Comparison of ENCODE assay signal across 19 cellular contexts in genomic region chr3:46334911-46335478, GRCh38. TPM values are rescaled to one million over a fixed set of nuclear protein-coding genes. Genes with fewer than 3 reads are reported as not detected.
DNase-seq lines count a peak whose midpoint lies in the region; ATAC-seq, FAIRE-seq and TF ChIP-seq lines count a peak whose summit lies in the region.
"Had no signal": no experiment of that assay in that cellular context is flagged by ENCODE, and none has a peak within 500 bp of the region (broad histone marks: within the 10 kb centered on the region; RNA-seq: fewer than 3 reads in every experiment).

No MANE protein-coding gene starts in this region.

- H3K4me3 ChIP-seq in AG04450 (ENCODE audit: low read depth, low read length) (no peak overlapping the region), adipocyte (ENCODE audit: low read length) (no peak overlapping the region), keratinocyte (ENCODE audit: control insufficient read depth in 2 of 3, extremely low read depth in 1 of 3, insufficient read depth in 2 of 3, low read depth in 1 of 3, low read length in 3 of 3) (no peak overlapping the region), suprapubic skin (no peak overlapping the region), tibial nerve (no peak overlapping the region)
- H3K4me3 ChIP-seq: colonic mucosa, gastroesophageal sphincter had no signal

- DNase-seq in AG04450 (ENCODE audit: low read depth, low spot score): peak; percentile 7
- peak; percentile 65 for DNase-seq in HCEC 1CT
- peak; percentile 11 for DNase-seq in adipocyte (ENCODE audit: low read depth)
- DNase-seq in keratinocyte (ENCODE audit: low read depth, low spot score): peak; percentile 73
- DNase-seq in suprapubic skin (ENCODE audit: low spot score in 2 of 2): no peak
- no peak for DNase-seq in tibial nerve (ENCODE audit: low spot score in 2 of 2)
- no peak for DNase-seq in superior temporal gyrus (ENCODE audit: extremely low spot score)
- DNase-seq: activated B cell treated with CpG ODN at 0.5 μM for 24 hours; activated naive CD4-positive, alpha-beta T cell; C1 segment of cervical spinal cord; colonic mucosa; left ventricle myocardium superior; NCI-H1105; NCI-H524 treated with DMSO at 0.1 percent for 48 hours; nucleus accumbens had no signal

- no peaks in the 10 kb centered on the region for H3K79me2 ChIP-seq in keratinocyte (ENCODE audit: control insufficient read depth, insufficient read depth, low read length)

- WGBS in suprapubic skin: 24% methylated on average over 4 of the region's 4 CpGs
- 51 to 62% methylated on average over 4 of the region's 4 CpGs for WGBS in tibial nerve, 2 donors

- no peak for TF ChIP-seq CTCF in AG04450 (IDR thresholded peaks at IDR 0.05; ENCODE audit: low read depth, low read length)
- TF ChIP-seq CTCF in keratinocyte (optimal IDR thresholded peaks at IDR 0.05 in 1 of 3, IDR thresholded peaks at IDR 0.05 in 1 of 3, conservative IDR thresholded peaks at IDR 0.05 in 1 of 3; ENCODE audit: extremely low read depth in 1 of 3, insufficient read depth in 2 of 3, low read length in 3 of 3): no peak
- no peak for TF ChIP-seq CTCF in suprapubic skin (IDR thresholded peaks at IDR 0.05)
- TF ChIP-seq CTCF in tibial nerve (IDR thresholded peaks at IDR 0.05): no peak

- dilution Hi-C loops in keratinocyte (cut with MboI; ENCODE audit: extremely low pct_ligation_motif_present, low sequenced_read_pairs): no loop called here

- no peak overlapping the region for H3K9ac ChIP-seq in adipocyte (ENCODE audit: low read length)
- H3K9ac ChIP-seq in keratinocyte (ENCODE audit: control insufficient read depth, extremely low read depth, insufficient read depth, low read length): peak overlapping the region; percentile 39

- ATAC-seq in HG03432 (IDR thresholded peaks at IDR 0.05; ENCODE audit: unreplicated experiment): no peak
- ATAC-seq: gastroesophageal sphincter; left ventricle myocardium superior; stimulated activated memory B cell treated with anti-CD40 and anti-IgM and Interleukin-4, amounts not matched to agents 10 μg/mL and 1 μg/mL and 100 μg/mL, for 72 hours had no signal

- TF ChIP-seq POLR2A in suprapubic skin (IDR thresholded peaks at IDR 0.05) (no peak), tibial nerve (IDR thresholded peaks at IDR 0.05) (no peak)

- no peak overlapping the region for H2AFZ ChIP-seq in keratinocyte (ENCODE audit: control insufficient read depth, low read length)

- peaks cover 8% of the 10 kb centered on the region for H3K4me1 ChIP-seq in adipocyte (ENCODE audit: control insufficient read depth, insufficient read depth, low read length)
- peaks cover 15% of the 10 kb centered on the region for H3K4me1 ChIP-seq in keratinocyte (ENCODE audit: control insufficient read depth, extremely low read depth, insufficient read depth, low read length)
- H3K4me1 ChIP-seq in suprapubic skin: peaks cover 8% of the 10 kb centered on the region
- no peaks in the 10 kb centered on the region for H3K4me1 ChIP-seq in tibial nerve
- H3K4me1 ChIP-seq: colonic mucosa, gastroesophageal sphincter had no signal

- no peak for TF ChIP-seq EP300 in suprapubic skin (IDR thresholded peaks at IDR 0.05)
- no peak for TF ChIP-seq EP300 in tibial nerve (IDR thresholded peaks at IDR 0.05)

- no peaks in the 10 kb centered on the region for H3K9me1 ChIP-seq in keratinocyte (ENCODE audit: control insufficient read depth, extremely low read depth, insufficient read depth, low read length)

- peaks cover 4% of the 10 kb centered on the region; the same call in 1 of the 2 replicates for H3K9me3 ChIP-seq in AG04450 (ENCODE audit: control insufficient read depth, insufficient read depth, low read length)
- peaks cover 20% of the 10 kb centered on the region for H3K9me3 ChIP-seq in adipocyte (ENCODE audit: control insufficient read depth, low read length)
- peaks cover 4% of the 10 kb centered on the region for H3K9me3 ChIP-seq in keratinocyte (ENCODE audit: control insufficient read depth, low read depth, low read length)
- H3K9me3 ChIP-seq in suprapubic skin: peaks cover 8% of the 10 kb centered on the region
- H3K9me3 ChIP-seq in tibial nerve: peaks cover 0 to 16% (median 0%) of the 10 kb centered on the region in 4 donors
- H3K9me3 ChIP-seq: colonic mucosa had no signal

- no peak overlapping the region for H3K27ac ChIP-seq in AG04450 (ENCODE audit: low read depth, low read length)
- H3K27ac ChIP-seq in keratinocyte (ENCODE audit: control insufficient read depth, insufficient read depth, low read length): peak overlapping the region; percentile 75
- no peak overlapping the region for H3K27ac ChIP-seq in suprapubic skin
- H3K27ac ChIP-seq in tibial nerve: no peak overlapping the region
- H3K27ac ChIP-seq: colonic mucosa, gastroesophageal sphincter had no signal

- peak overlapping the region; percentile 80 for H3K4me2 ChIP-seq in keratinocyte (ENCODE audit: control insufficient read depth, extremely low read depth, insufficient read depth, low read depth, low read length)

- CTCF ChIA-PET in AG04450 (lab: Charles Lee): no interaction called here

- no peaks in the 10 kb centered on the region for H3K36me3 ChIP-seq in adipocyte (ENCODE audit: control insufficient read depth, insufficient read depth, low read length, severe bottlenecking)
- H3K36me3 ChIP-seq in keratinocyte (ENCODE audit: control insufficient read depth in 2 of 2, extremely low read depth in 1 of 2, insufficient read depth in 2 of 2, low read length in 2 of 2): no peaks in the 10 kb centered on the region
- H3K36me3 ChIP-seq in suprapubic skin: no peaks in the 10 kb centered on the region
- H3K36me3 ChIP-seq in tibial nerve: no peaks in the 10 kb centered on the region
- H3K36me3 ChIP-seq: colonic mucosa, gastroesophageal sphincter had no signal

- peak; percentile 81 for FAIRE-seq in keratinocyte (lab: Jason Lieb, UNC)

- no peaks in the 10 kb centered on the region for H4K20me1 ChIP-seq in keratinocyte (ENCODE audit: control insufficient read depth, extremely low read depth, insufficient read depth, low read length)

- POLR2A ChIA-PET in AG04450 (lab: Yijun Ruan, JAX): no interaction called here

- H3K27me3 ChIP-seq in AG04450 (ENCODE audit: control insufficient read depth, insufficient read depth, low read length): peaks cover 10% of the 10 kb centered on the region
- peaks cover 33% of the 10 kb centered on the region for H3K27me3 ChIP-seq in adipocyte (replicated peaks; ENCODE audit: control insufficient read depth, insufficient read depth, low read length)
- H3K27me3 ChIP-seq in keratinocyte (ENCODE audit: control insufficient read depth, extremely low read depth, insufficient read depth, low read length): no peaks in the 10 kb centered on the region
- no peaks in the 10 kb centered on the region for H3K27me3 ChIP-seq in suprapubic skin
- no peaks in the 10 kb centered on the region for H3K27me3 ChIP-seq in tibial nerve
- H3K27me3 ChIP-seq: colonic mucosa, gastroesophageal sphincter had no signal

RNA-seq across cellular contexts. Expression of gene CCR2, which starts 18.9 kb away (rescaled TPM):
- polyA plus RNA-seq in AG04450 (2011; rRNA removed) (not detected in 2 replicates), keratinocyte (0.02 to 0.26 TPM (median 0.07 TPM) in 3 replicates)
- polyA minus RNA-seq in AG04450 (2011; rRNA and poly(A)+ RNA removed): not detected in 2 replicates
- polyA plus RNA-seq in keratinocyte (2011; ENCODE audit: low read depth): 0.55 TPM
- polyA plus RNA-seq in keratinocyte (2011; cell fraction: cytosol; rRNA removed): not detected in 2 replicates
- polyA plus RNA-seq in keratinocyte (2011; cell fraction: nucleus; rRNA removed): 0.08 TPM in 1 of 2 replicates, not detected in the other
- 0.54 TPM in 1 of 2 replicates, not detected in the other for polyA plus RNA-seq in keratinocyte (2012; ENCODE audit: low replicate concordance)
- polyA minus RNA-seq in keratinocyte: 1.7 TPM in 1 of 3 replicates, not detected in the others
- polyA minus RNA-seq in keratinocyte (2011; cell fraction: cytosol; rRNA and poly(A)+ RNA removed): not detected
- 0.31 TPM in 1 of 2 replicates, not detected in the other for polyA minus RNA-seq in keratinocyte (2011; cell fraction: nucleus; rRNA and poly(A)+ RNA removed)
- total RNA-seq in suprapubic skin (1 to 10 TPM in 1 of 4 donors, under 1 TPM in 3; 0.26 to 1.2 (median 0.76) TPM), tibial nerve (1 to 10 TPM; 1.7 to 4.8 (median 2.9) TPM)
- total RNA-seq: SK-MEL-5 had no signal

RNA-seq across cellular contexts. Expression of gene CCR5, which starts 35.8 kb away (rescaled TPM):
- polyA plus RNA-seq in AG04450 (2011; rRNA removed): not detected in 2 replicates
- polyA minus RNA-seq in AG04450 (2011; rRNA and poly(A)+ RNA removed): not detected in 2 replicates
- polyA plus RNA-seq in keratinocyte: 0.07 to 0.54 TPM (median 0.14 TPM) in 3 replicates
- polyA plus RNA-seq in keratinocyte (2011; ENCODE audit: low read depth): not detected
- 0.03 and 0.17 TPM in 2 replicates for polyA plus RNA-seq in keratinocyte (2011; cell fraction: cytosol; rRNA removed)
- 0.33 and 0.43 TPM in 2 replicates for polyA plus RNA-seq in keratinocyte (2011; cell fraction: nucleus; rRNA removed)
- 0.10 and 0.18 TPM in 2 replicates for polyA plus RNA-seq in keratinocyte (2012; ENCODE audit: low replicate concordance)
- 0.49 TPM in 1 of 3 replicates, not detected in the others for polyA minus RNA-seq in keratinocyte
- polyA minus RNA-seq in keratinocyte (2011; cell fraction: cytosol; rRNA and poly(A)+ RNA removed): not detected
- 0.11 and 0.62 TPM in 2 replicates for polyA minus RNA-seq in keratinocyte (2011; cell fraction: nucleus; rRNA and poly(A)+ RNA removed)
- total RNA-seq in suprapubic skin: 1 to 10 TPM in 1 of 4 donors, under 1 TPM in 1, not detected in 2; 0.34 to 1.3 TPM
- total RNA-seq in tibial nerve: 1 to 10 TPM in 1 of 4 donors, under 1 TPM in 3; 0.22 to 1.2 (median 0.87) TPM
- total RNA-seq: SK-MEL-5 had no signal

Comparison
In these comparisons a context has a peak if more than half of its experiments do, and no peak if none do; other contexts are left out.
1. DNase-seq: peak in AG04450 (single experiment), HCEC 1CT (single experiment), adipocyte (single experiment) and keratinocyte (single experiment); none in suprapubic skin (0 of 2), tibial nerve (0 of 2) and superior temporal gyrus (single experiment).